9 cellular contexts compared by ENCODE assay signal in the genomic region with DNA sequence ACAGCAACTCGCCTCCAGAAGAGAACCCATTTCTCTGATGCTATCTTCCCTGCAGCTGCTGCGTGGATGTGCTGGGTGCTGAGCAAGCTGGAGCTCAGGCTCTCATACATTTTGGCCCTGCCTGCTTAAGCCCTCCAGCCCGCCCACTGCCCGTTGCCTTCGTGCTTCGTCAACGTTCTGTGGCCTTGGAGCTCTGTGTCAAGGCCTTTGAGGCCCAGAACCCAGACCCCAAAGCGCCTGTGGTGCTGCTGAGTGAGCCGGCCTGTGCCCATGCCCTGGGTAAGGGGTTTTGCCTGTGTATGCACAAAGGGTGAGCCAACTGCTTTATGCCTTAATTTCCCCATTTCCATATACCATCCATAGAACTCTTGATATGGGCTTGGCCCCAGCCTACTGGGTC. TPM values are rescaled to one million over a fixed set of nuclear protein-coding genes. Genes with fewer than 3 reads are reported as not detected.
DNase-seq lines count a peak whose midpoint lies in the region; ATAC-seq and TF ChIP-seq lines count a peak whose summit lies in the region.
"Had no signal": no experiment of that assay in that cellular context is flagged by ENCODE, and none has a peak within 500 bp of the region (broad histone marks: within the 10 kb centered on the region; RNA-seq: fewer than 3 reads in every experiment).

No MANE protein-coding gene starts in this region.

- H3K9me3 ChIP-seq in CD8-positive, alpha-beta T cell (ENCODE audit: low read length): no peaks in the 10 kb centered on the region
- H3K9me3 ChIP-seq: SJCRH30 had no signal

- CTCF ChIA-PET in CD8-positive, alpha-beta T cell (lab: Charles Lee): interaction anchor here (0.6 to 2.4 kb wide), 4 partner anchors 18 to 1049 kb away, joined by 3 to 9 read pairs (median 5); partner anchors contain the start of gene IPO13

- ATAC-seq in CD8-positive, alpha-beta T cell: no peak
- no peak for ATAC-seq in central memory CD8-positive, alpha-beta T cell (replicated peaks; ENCODE audit: extremely low read depth, poor library complexity, severe bottlenecking)
- ATAC-seq in natural killer cell: no peak

- no peaks in the 10 kb centered on the region for H3K27me3 Mint-ChIP-seq in CD8-positive, alpha-beta T cell (ENCODE audit: low read depth)
- no peaks in the 10 kb centered on the region for H3K27me3 Mint-ChIP-seq in central memory CD8-positive, alpha-beta T cell
- H3K27me3 Mint-ChIP-seq in natural killer cell (ENCODE audit: low read depth in 2 of 2): no peaks in the 10 kb centered on the region

- H3K36me3 Mint-ChIP-seq in CD8-positive, alpha-beta T cell: peaks cover 34% of the 10 kb centered on the region
- H3K36me3 Mint-ChIP-seq in central memory CD8-positive, alpha-beta T cell (ENCODE audit: insufficient read depth): peaks cover 7% of the 10 kb centered on the region
- no peaks in the 10 kb centered on the region for H3K36me3 Mint-ChIP-seq in natural killer cell

- peaks cover 38% of the 10 kb centered on the region for H3K4me1 Mint-ChIP-seq in CD8-positive, alpha-beta T cell (ENCODE audit: low read depth)
- peaks cover 32% of the 10 kb centered on the region for H3K4me1 Mint-ChIP-seq in central memory CD8-positive, alpha-beta T cell
- H3K4me1 Mint-ChIP-seq in natural killer cell: peaks cover 38 to 45% of the 10 kb centered on the region in 2 donors

- no peak for TF ChIP-seq CTCF in CD8-positive, alpha-beta T cell (IDR thresholded peaks at IDR 0.05)
- TF ChIP-seq CTCF in LNCaP clone FGC (IDR thresholded peaks at IDR 0.05; ENCODE audit: control insufficient read depth, extremely low read depth, insufficient read depth): no peak
- no peak for TF ChIP-seq CTCF in natural killer cell (IDR thresholded peaks at IDR 0.05)

- no peak overlapping the region for H3K27ac Mint-ChIP-seq in CD8-positive, alpha-beta T cell
- H3K27ac Mint-ChIP-seq in central memory CD8-positive, alpha-beta T cell (ENCODE audit: low read depth): no peak overlapping the region
- no peak overlapping the region for H3K27ac Mint-ChIP-seq in natural killer cell

- no peaks in the 10 kb centered on the region for H3K27me3 ChIP-seq in CD8-positive, alpha-beta T cell (ENCODE audit: insufficient read depth, low read length)
- H3K27me3 ChIP-seq: SJCRH30 had no signal

- peaks cover 22% of the 10 kb centered on the region for H3K4me1 ChIP-seq in CD8-positive, alpha-beta T cell (ENCODE audit: insufficient read depth, low read length)
- H3K4me1 ChIP-seq: SJCRH30 had no signal

- no peak overlapping the region for H3K4me3 ChIP-seq in CD8-positive, alpha-beta T cell (ENCODE audit: low read depth, low read length)
- H3K4me3 ChIP-seq in LNCaP clone FGC (ENCODE audit: low read depth, low read length): peak overlapping the region; percentile 99

- DNase-seq in CD8-positive, alpha-beta T cell: no peak
- DNase-seq in LNCaP clone FGC (ENCODE audit: low read depth): no peak
- no peak for DNase-seq in central memory CD8-positive, alpha-beta T cell (ENCODE audit: low spot score in 2 of 2)
- DNase-seq in natural killer cell: no peak
- DNase-seq in NCI-H1694 treated with DMSO at 0.1 percent for 48 hours (lab: John Stamatoyannopoulos, UW): no peak
- no peak for DNase-seq in SIG-M5 (lab: John Stamatoyannopoulos, UW)
- DNase-seq in RKO (ENCODE audit: low spot score): no peak
- DNase-seq in HUDEP-2 (lab: John Stamatoyannopoulos, UW; ENCODE audit: unreplicated experiment in 76 of 76): no peak
- DNase-seq: SJCRH30 had no signal

- H3K4me3 Mint-ChIP-seq in CD8-positive, alpha-beta T cell: peak overlapping the region; percentile 93
- peak overlapping the region; percentile 80 for H3K4me3 Mint-ChIP-seq in central memory CD8-positive, alpha-beta T cell
- H3K4me3 Mint-ChIP-seq in natural killer cell: peak overlapping the region; percentile 95

- POLR2A ChIA-PET in CD8-positive, alpha-beta T cell (lab: Charles Lee): no interaction called here

- no peaks in the 10 kb centered on the region for H3K9me3 Mint-ChIP-seq in CD8-positive, alpha-beta T cell
- H3K9me3 Mint-ChIP-seq in central memory CD8-positive, alpha-beta T cell: no peaks in the 10 kb centered on the region
- no peaks in the 10 kb centered on the region for H3K9me3 Mint-ChIP-seq in natural killer cell

- H3K27ac ChIP-seq in CD8-positive, alpha-beta T cell (ENCODE audit: low read depth, low read length): no peak overlapping the region
- H3K27ac ChIP-seq: SJCRH30 had no signal

- intact Hi-C loops in CD8-positive, alpha-beta T cell (cut with DNase I, micrococcal nuclease): loop anchor here (5.0 to 10.0 kb wide), 5 partner anchors 616 to 1636 kb away; partner anchors contain the start of genes ARMH1 (in 1 of the 2), CDC20 (in 1 of the 2), CFAP57 (in 1 of the 2) and EBNA1BP2 (in 1 of the 2)
- intact Hi-C loops in natural killer cell (cut with micrococcal nuclease): no loop called here

- peaks cover 7% of the 10 kb centered on the region for H3K36me3 ChIP-seq in CD8-positive, alpha-beta T cell (ENCODE audit: insufficient read depth, low read length)

RNA-seq across cellular contexts. Expression of gene DPH2, which starts 1.1 kb away (rescaled TPM):
- 10 to 100 TPM; 14.8 to 15.7 TPM for total RNA-seq in CD8-positive, alpha-beta T cell
- total RNA-seq in natural killer cell: 10 to 100 TPM; 18.2 to 27.3 (median 18.8) TPM

RNA-seq across cellular contexts. Expression of gene ATP6V0B, which starts 3.8 kb away (rescaled TPM):
- total RNA-seq in CD8-positive, alpha-beta T cell: 10 to 100 TPM; 52.0 to 56.3 TPM
- 100 to 1,000 TPM in 2 of 3 donors, 10 to 100 TPM in 1; 76.3 to 115 (median 113) TPM for total RNA-seq in natural killer cell

RNA-seq across cellular contexts. Expression of gene B4GALT2, which starts 8.1 kb away (rescaled TPM):
- under 1 TPM; 0.42 to 0.71 TPM for total RNA-seq in CD8-positive, alpha-beta T cell
- 1 to 10 TPM; 1.5 to 5.5 (median 2.2) TPM for total RNA-seq in natural killer cell

RNA-seq across cellular contexts. Expression of gene CCDC24, which starts 20.5 kb away (rescaled TPM):
- total RNA-seq in CD8-positive, alpha-beta T cell: under 1 TPM; 0.33 to 0.71 TPM
- total RNA-seq in natural killer cell: 1 to 10 TPM; 3.8 to 5.2 (median 3.9) TPM

RNA-seq across cellular contexts. Expression of gene IPO13, which starts 24.2 kb away (rescaled TPM):
- 1 to 10 TPM; 6.5 to 8.1 TPM for total RNA-seq in CD8-positive, alpha-beta T cell
- 10 to 100 TPM; 18.1 to 22.7 (median 18.4) TPM for total RNA-seq in natural killer cell
